7 cellular contexts compared by ENCODE assay signal in genomic region chr1:181149326-181150000, GRCh38.
DNase-seq lines count a peak whose midpoint lies in the region; ATAC-seq lines count a peak whose summit lies in the region.

No MANE protein-coding gene starts in this region.

- peaks cover 3% of the 10 kb centered on the region for H3K27me3 Mint-ChIP-seq in activated T-helper 2 cell treated with anti-CD3 and anti-CD28 coated beads, Interferon-gamma antibody, Interleukin-2, Interleukin-4, amounts not matched to agents 10 μg/mL and 5 μg/mL and 100 μg/mL, durations not matched to agents 14 hours and 24 hours and 36 hours (ENCODE audit: low read depth)

- intact Hi-C loops in activated T-helper 2 cell treated with anti-CD3 and anti-CD28 coated beads, Interferon-gamma antibody, Interleukin-2, Interleukin-4, amounts not matched to agents 10 μg/mL and 5 μg/mL and 100 μg/mL, durations not matched to agents 14 hours and 24 hours and 36 hours (cut with micrococcal nuclease) = loop anchor here (2.0 kb wide), 1 partner anchor 13 kb away; no protein-coding TSS in a partner anchor

- peaks cover 5% of the 10 kb centered on the region for H3K9me3 Mint-ChIP-seq in activated T-helper 2 cell treated with anti-CD3 and anti-CD28 coated beads, Interferon-gamma antibody, Interleukin-2, Interleukin-4, amounts not matched to agents 10 μg/mL and 5 μg/mL and 100 μg/mL, durations not matched to agents 14 hours and 24 hours and 36 hours

- peaks cover 3% of the 10 kb centered on the region for H3K36me3 Mint-ChIP-seq in activated T-helper 2 cell treated with anti-CD3 and anti-CD28 coated beads, Interferon-gamma antibody, Interleukin-2, Interleukin-4, amounts not matched to agents 10 μg/mL and 5 μg/mL and 100 μg/mL, durations not matched to agents 14 hours and 24 hours and 36 hours (ENCODE audit: low read depth)

- H3K4me3 Mint-ChIP-seq in activated T-helper 2 cell treated with anti-CD3 and anti-CD28 coated beads, Interferon-gamma antibody, Interleukin-2, Interleukin-4, amounts not matched to agents 10 μg/mL and 5 μg/mL and 100 μg/mL, durations not matched to agents 14 hours and 24 hours and 36 hours (ENCODE audit: low read depth) = peak overlapping the region; percentile 54

- H3K4me1 Mint-ChIP-seq in activated T-helper 2 cell treated with anti-CD3 and anti-CD28 coated beads, Interferon-gamma antibody, Interleukin-2, Interleukin-4, amounts not matched to agents 10 μg/mL and 5 μg/mL and 100 μg/mL, durations not matched to agents 14 hours and 24 hours and 36 hours (ENCODE audit: low read depth) = peaks cover 52% of the 10 kb centered on the region

- H3K27ac Mint-ChIP-seq in activated T-helper 2 cell treated with anti-CD3 and anti-CD28 coated beads, Interferon-gamma antibody, Interleukin-2, Interleukin-4, amounts not matched to agents 10 μg/mL and 5 μg/mL and 100 μg/mL, durations not matched to agents 14 hours and 24 hours and 36 hours = peak overlapping the region; percentile 81

- ATAC-seq in GM19043 (IDR thresholded peaks at IDR 0.05; ENCODE audit: low read depth, unreplicated experiment) (peak; percentile 74), HG02938 (IDR thresholded peaks at IDR 0.05; ENCODE audit: unreplicated experiment) (peak; percentile 76), left lobe of liver (no peak)

- peak; percentile 65 for DNase-seq in NK-92 treated with Interleukin-12 subunit alpha and Interleukin-12 subunit beta, amount 100 ng/mL, for 24 hours (lab: John Stamatoyannopoulos, UW)
- DNase-seq in activated T-helper 2 cell treated with anti-CD3 and anti-CD28 coated beads, Interferon-gamma antibody, Interleukin-2, Interleukin-4, amounts not matched to agents 10 μg/mL and 5 μg/mL and 100 μg/mL, durations not matched to agents 14 hours and 24 hours and 36 hours (ENCODE audit: low spot score) = peak; percentile 75
- peak; percentile 23 to 41 (median 37) for DNase-seq in stimulated activated CD4-positive, alpha-beta T cell treated with anti-CD3 and anti-CD28 coated beads, TNF-alpha, amount 100 ng/mL, for 1 hour (ENCODE audit: low read depth in 3 of 3, low spot score in 1 of 3)
- DNase-seq in NCI-H1092 (lab: John Stamatoyannopoulos, UW) = no peak
- no peak for DNase-seq in left lobe of liver (ENCODE audit: low spot score)

Comparison
In these comparisons a context has a peak if more than half of its experiments do, and no peak if none do; other contexts are left out.
1. DNase-seq: peak in NK-92 treated with Interleukin-12 subunit alpha and Interleukin-12 subunit beta, amount 100 ng/mL, for 24 hours (single experiment), activated T-helper 2 cell treated with anti-CD3 and anti-CD28 coated beads, Interferon-gamma antibody, Interleukin-2, Interleukin-4, amounts not matched to agents 10 μg/mL and 5 μg/mL and 100 μg/mL, durations not matched to agents 14 hours and 24 hours and 36 hours (single experiment) and stimulated activated CD4-positive, alpha-beta T cell treated with anti-CD3 and anti-CD28 coated beads, TNF-alpha, amount 100 ng/mL, for 1 hour (3 of 3); none in NCI-H1092 (single experiment) and left lobe of liver (single experiment).